9 cellular contexts compared by ENCODE assay signal in genomic region chr6:76682842-76683241, GRCh38.
DNase-seq lines count a peak whose midpoint lies in the region; ATAC-seq, FAIRE-seq and TF ChIP-seq lines count a peak whose summit lies in the region.
"Had no signal": no experiment of that assay in that cellular context is flagged by ENCODE, and none has a peak within 500 bp of the region (broad histone marks: within the 10 kb centered on the region; RNA-seq: fewer than 3 reads in every experiment).

No MANE protein-coding gene starts in this region.

- H4K20me1 ChIP-seq in smooth muscle cell (ENCODE audit: low read depth), result no peaks in the 10 kb centered on the region

- no peaks in the 10 kb centered on the region for H3K4me1 ChIP-seq in smooth muscle cell (ENCODE audit: low read depth)

- H3K36me3 ChIP-seq in bronchial epithelial cell (ENCODE audit: control insufficient read depth, insufficient read depth, low read length), result no peaks in the 10 kb centered on the region
- no peaks in the 10 kb centered on the region for H3K36me3 ChIP-seq in smooth muscle cell (ENCODE audit: low read depth)
- no peaks in the 10 kb centered on the region for H3K36me3 ChIP-seq in H7 (replicated peaks; ENCODE audit: control insufficient read depth, insufficient read depth, low read length)

- no peak overlapping the region for H3K4me2 ChIP-seq in smooth muscle cell

- ATAC-seq in HG03139 (IDR thresholded peaks at IDR 0.05; ENCODE audit: unreplicated experiment) (no peak), GM21447 (IDR thresholded peaks at IDR 0.05; ENCODE audit: unreplicated experiment) (no peak)

- H3K4me3 ChIP-seq in bronchial epithelial cell (ENCODE audit: low read depth, low read length) (no peak overlapping the region), smooth muscle cell (no peak overlapping the region), H7 (ENCODE audit: insufficient read depth, low read depth, low read length) (no peak overlapping the region)

- H3K27me3 ChIP-seq in bronchial epithelial cell (ENCODE audit: control insufficient read depth, insufficient read depth, low read length), result no peaks in the 10 kb centered on the region
- no peaks in the 10 kb centered on the region for H3K27me3 ChIP-seq in smooth muscle cell (ENCODE audit: low read depth)
- H3K27me3 ChIP-seq in H7 (ENCODE audit: control insufficient read depth, insufficient read depth, low read length), result no peaks in the 10 kb centered on the region

- FAIRE-seq in bronchial epithelial cell (lab: Jason Lieb, UNC), result no peak

- H2AFZ ChIP-seq in smooth muscle cell (ENCODE audit: low read depth), result no peak overlapping the region

- H3K9ac ChIP-seq in smooth muscle cell (ENCODE audit: low read depth), result no peak overlapping the region

- no peaks in the 10 kb centered on the region for H3K9me3 ChIP-seq in smooth muscle cell (replicated peaks; ENCODE audit: low read depth)

- DNase-seq in NOMO-1 treated with DMSO at 0.1 percent for 48 hours (lab: John Stamatoyannopoulos, UW; ENCODE audit: unreplicated experiment), result peak; percentile 10
- DNase-seq in NOMO-1 treated with dmso at 0.1 percent for 144 hours (lab: John Stamatoyannopoulos, UW; ENCODE audit: unreplicated experiment), result no peak
- peak; percentile 46 to 51 for DNase-seq in Kasumi-1 (lab: John Stamatoyannopoulos, UW)
- peak; percentile 26 for DNase-seq in bronchial epithelial cell (ENCODE audit: low read depth)
- no peak for DNase-seq in smooth muscle cell (lab: John Stamatoyannopoulos, UW; ENCODE audit: unreplicated experiment)
- no peak for DNase-seq in H7
- DNase-seq: activated naive CD8-positive, alpha-beta T cell treated with anti-CD3 and anti-CD28 coated beads, Interleukin-2, amount 10 ng/mL, durations not matched to agents 7 days and 5 days had no signal

- H3K27ac ChIP-seq in smooth muscle cell (ENCODE audit: low read depth), result no peak overlapping the region

- TF ChIP-seq CTCF in bronchial epithelial cell (IDR thresholded peaks at IDR 0.05; ENCODE audit: insufficient read depth, low read length, severe bottlenecking), result peak; percentile 28
- TF ChIP-seq CTCF in smooth muscle cell (IDR thresholded peaks at IDR 0.05; ENCODE audit: borderline replicate concordance, insufficient read depth, poor library complexity, severe bottlenecking), result peak; percentile 62

- no peaks in the 10 kb centered on the region for H3K79me2 ChIP-seq in smooth muscle cell (ENCODE audit: low read depth)

- no peaks in the 10 kb centered on the region for H3F3A ChIP-seq in smooth muscle cell (ENCODE audit: low read depth)

- 64% methylated on average over 1 of the region's 1 CpG for WGBS in smooth muscle cell (ENCODE audit: low lambda C conversion rate)

Comparison
In these comparisons a context has a peak if more than half of its experiments do, and no peak if none do; other contexts are left out.
1. DNase-seq: peak in NOMO-1 treated with DMSO at 0.1 percent for 48 hours (single experiment), Kasumi-1 (2 of 2) and bronchial epithelial cell (single experiment); none in NOMO-1 treated with dmso at 0.1 percent for 144 hours (single experiment), smooth muscle cell (single experiment) and H7 (single experiment).